14 cellular contexts compared by ENCODE assay signal in the genomic region with DNA sequence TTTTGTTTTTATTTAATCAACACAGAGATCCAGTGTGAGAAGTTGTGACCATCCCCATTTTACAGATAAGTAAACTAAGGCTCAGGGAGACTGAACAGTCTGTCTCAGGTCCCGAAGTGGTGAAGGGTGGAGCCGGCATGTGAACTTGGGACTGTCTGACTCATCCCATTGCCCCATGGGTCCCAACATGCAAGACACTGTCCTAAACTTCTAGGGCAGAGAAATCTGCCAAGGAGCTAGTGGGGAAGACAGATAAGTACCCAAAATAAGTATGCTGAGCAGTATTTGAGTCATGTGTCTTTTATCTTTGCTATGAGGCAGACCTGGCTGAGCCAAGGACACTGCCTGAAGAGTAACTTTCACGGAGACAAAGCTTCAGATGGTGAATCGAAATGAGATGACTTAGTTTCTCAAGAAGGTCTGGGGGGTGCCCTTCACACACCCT.
DNase-seq lines count a peak whose midpoint lies in the region; ATAC-seq, FAIRE-seq and TF ChIP-seq lines count a peak whose summit lies in the region.
"Had no signal": no experiment of that assay in that cellular context is flagged by ENCODE, and none has a peak within 500 bp of the region (broad histone marks: within the 10 kb centered on the region; RNA-seq: fewer than 3 reads in every experiment).

No MANE protein-coding gene starts in this region.

- 26% methylated on average over 4 of the region's 4 CpGs for WGBS in A549 (ENCODE audit: missing lambda C conversion rate)
- WGBS in HepG2 (ENCODE audit: low lambda C conversion rate) = 80% methylated on average over 4 of the region's 4 CpGs

- H3K4me1 ChIP-seq in A549 (peaks cover 98% of the 10 kb centered on the region), HepG2 (ENCODE audit: insufficient read depth, low read length) (peaks cover 94% of the 10 kb centered on the region)

- H3K36me3 ChIP-seq in bronchial epithelial cell (ENCODE audit: control insufficient read depth, insufficient read depth, low read length) (peaks cover 2% of the 10 kb centered on the region), HepG2 (replicated peaks in 1 of 2; ENCODE audit: control insufficient read depth in 1 of 2, insufficient read depth in 2 of 2, low read length in 2 of 2) (peaks cover 16 to 58% of the 10 kb centered on the region in 2 experiments)

- H3K4me2 ChIP-seq in A549 (peak overlapping the region; percentile 80), HepG2 (ENCODE audit: low read depth, low read length) (no peak overlapping the region)

- H3K27ac ChIP-seq in A549 (peak overlapping the region; percentile 74 to 85), HepG2 (ENCODE audit: extremely low read length, insufficient read depth, low read length) (no peak overlapping the region)

- FAIRE-seq in A549 (lab: Jason Lieb, UNC) (no peak), bronchial epithelial cell (lab: Jason Lieb, UNC) (no peak), HepG2 (lab: Jason Lieb, UNC) (no peak)
- FAIRE-seq: H1 had no signal

- TF ChIP-seq EP300 in A549 (IDR thresholded peaks at IDR 0.05) (no peak), HepG2 (IDR thresholded peaks at IDR 0.05; ENCODE audit: low read depth in 2 of 2, low read length in 2 of 2) (no peak), HepG2 (CRISPR knock-in tag; IDR thresholded peaks at IDR 0.05; ENCODE audit: borderline replicate concordance) (no peak)

- H3K4me3 ChIP-seq in A549 (no peak overlapping the region), bronchial epithelial cell (ENCODE audit: low read depth, low read length) (no peak overlapping the region), HepG2 (replicated peaks in 1 of 3; ENCODE audit: insufficient read depth in 1 of 3, low read depth in 2 of 3, low read length in 3 of 3) (no peak overlapping the region)

- peak; percentile 60 to 73 for DNase-seq in A549 (ENCODE audit: low read depth in 1 of 2, low spot score in 1 of 2)
- DNase-seq in M059J (ENCODE audit: low read depth) = peak; percentile 61
- DNase-seq in bronchial epithelial cell (ENCODE audit: low read depth) = peak; percentile 84
- DNase-seq in HepG2 (ENCODE audit: low spot score) = peak; percentile 24
- DNase-seq in COLO829 (ENCODE audit: low spot score) = no peak
- no peak for DNase-seq in effector CD4-positive, alpha-beta T cell
- no peak for DNase-seq in DMS 273 (lab: John Stamatoyannopoulos, UW; ENCODE audit: unreplicated experiment)
- no peak for DNase-seq in stimulated activated CD4-positive, alpha-beta T cell treated with anti-CD3 and anti-CD28 coated beads, Interleukin-4, amount 100 ng/mL, for 4 hours
- DNase-seq: AML-193, mesendoderm, NCI-H1092 treated with DMSO at 0.1 percent for 48 hours, NCI-H69, right cardiac atrium had no signal

- no peaks in the 10 kb centered on the region for H3K27me3 ChIP-seq in bronchial epithelial cell (ENCODE audit: control insufficient read depth, insufficient read depth, low read length)
- no peaks in the 10 kb centered on the region for H3K27me3 ChIP-seq in HepG2 (ENCODE audit: control insufficient read depth in 1 of 2, insufficient read depth in 2 of 2, low read length in 2 of 2)

- TF ChIP-seq RAD21 in A549 (conservative IDR thresholded peaks at IDR 0.05 in 1 of 2, IDR thresholded peaks at IDR 0.05 in 1 of 2) = no peak
- TF ChIP-seq RAD21 in HepG2 (CRISPR knock-in tag; IDR thresholded peaks at IDR 0.05) = no peak

- H3K9me3 ChIP-seq in A549 (no peaks in the 10 kb centered on the region), HepG2 (ENCODE audit: low read length) (no peaks in the 10 kb centered on the region)

- intact Hi-C loops in HepG2 (cut with micrococcal nuclease; ENCODE audit: unreplicated experiment) = loop anchor here (5.0 kb wide), 3 partner anchors 39 to 79 kb away; no protein-coding TSS in a partner anchor

- H3K9ac ChIP-seq in HepG2 (ENCODE audit: insufficient read depth, low read depth, low read length) = no peak overlapping the region

- TF ChIP-seq POLR2A in A549 (IDR thresholded peaks at IDR 0.05; ENCODE audit: low read length) = no peak
- TF ChIP-seq POLR2A in HepG2 (IDR thresholded peaks at IDR 0.05; ENCODE audit: insufficient read depth in 1 of 2, low read depth in 2 of 2, low read length in 2 of 2) = no peak

- no TSS peak for BruUV-seq in HepG2 (replicated peaks; lab: Mats Ljungman, UMichigan)

- no peak overlapping the region for H2AFZ ChIP-seq in HepG2 (ENCODE audit: low read length)

- in situ Hi-C loops in HepG2 (cut with HindIII; ENCODE audit: extremely low pct_ligation_motif_present, low pct_unique_long_range_greater_than_20kb) = no loop called here

- CTCF ChIA-PET in A549 (lab: Yijun Ruan, JAX) (interaction anchor here (0.8 to 4.1 kb wide), 12 partner anchors 9 to 120 kb away, joined by 3 to 13 read pairs (median 4); no protein-coding TSS in a partner anchor), HepG2 (lab: Yijun Ruan, JAX; ENCODE audit: low intra/inter-chr PET ratio, low total read pairs) (no interaction called here)

- H3K79me2 ChIP-seq in HepG2 (ENCODE audit: insufficient read depth, low read length) = peaks cover 20% of the 10 kb centered on the region

- TF ChIP-seq CTCF in A549 (IDR thresholded peaks at IDR 0.05) = no peak
- TF ChIP-seq CTCF in bronchial epithelial cell (IDR thresholded peaks at IDR 0.05; ENCODE audit: insufficient read depth, low read length, severe bottlenecking) = no peak
- no peak for TF ChIP-seq CTCF in HepG2 (CRISPR knock-in tag; IDR thresholded peaks at IDR 0.05)

- peaks cover 74% of the 10 kb centered on the region for H4K20me1 ChIP-seq in HepG2 (ENCODE audit: insufficient read depth, low read length)

- peak in 1 of 2 experiments; percentile 18; a peak in 3 of 6 replicates for ATAC-seq in A549
- no peak for ATAC-seq in HepG2

- POLR2A ChIA-PET in A549 (lab: Yijun Ruan, JAX) (no interaction called here), HepG2 (lab: Yijun Ruan, JAX) (interaction anchor here (1.5 kb wide), 1 partner anchor 79 kb away, joined by 8 read pairs; no protein-coding TSS in a partner anchor)

TF ChIP-seq in A549, 52 proteins besides CTCF, POLR2A, EP300 and RAD21:
- TF ChIP-seq FOSL2 (IDR thresholded peaks at IDR 0.05) = peak; percentile 33; the same call in 1 of the 2 replicates
- TF ChIP-seq FOSL2 (CRISPR knock-in tag; IDR thresholded peaks at IDR 0.05) = peak; percentile 42
- peak; percentile 93; the same call in 1 of the 2 replicates for TF ChIP-seq RCOR1 (IDR thresholded peaks at IDR 0.05; ENCODE audit: low read depth, low read length)
- TF ChIP-seq MAZ (IDR thresholded peaks at IDR 0.05; ENCODE audit: borderline replicate concordance, low read depth, low read length) = no peak
- TF ChIP-seq HOXB13 (CRISPR knock-in tag; IDR thresholded peaks at IDR 0.05; ENCODE audit: low read depth) = no peak
- peak; percentile 70; the same call in 1 of the 2 replicates for TF ChIP-seq KDM1A (IDR thresholded peaks at IDR 0.05; ENCODE audit: low read depth)
- TF ChIP-seq, protein P1, sequence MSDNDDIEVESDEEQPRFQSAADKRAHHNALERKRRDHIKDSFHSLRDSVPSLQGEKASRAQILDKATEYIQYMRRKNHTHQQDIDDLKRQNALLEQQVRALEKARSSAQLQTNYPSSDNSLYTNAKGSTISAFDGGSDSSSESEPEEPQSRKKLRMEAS (IDR thresholded peaks at IDR 0.05) = peak; percentile 58
- 0 out of 5 replicates have a peak, but pooled peaks of 1 of the 2 experiments have one; percentile 5 for TF ChIP-seq JUN (IDR thresholded peaks at IDR 0.05)
- TF ChIP-seq JUNB (IDR thresholded peaks at IDR 0.05) = peak; percentile 43; the same call in 1 of the 2 replicates

TF ChIP-seq in HepG2, 621 proteins besides CTCF, POLR2A, EP300 and RAD21 (continues in another document):
- TF ChIP-seq FOSL2 (CRISPR knock-in tag; IDR thresholded peaks at IDR 0.05) (peak; percentile 87), ZFP36L1 (CRISPR knock-in tag; IDR thresholded peaks at IDR 0.05) (no peak), IRF2 (CRISPR knock-in tag; IDR thresholded peaks at IDR 0.05) (no peak), ZMYM3 (CRISPR knock-in tag; IDR thresholded peaks at IDR 0.05) (peak; percentile 90), ZNF629 (CRISPR knock-in tag; conservative IDR thresholded peaks at IDR 0.05) (peak; percentile 97), CHD4 (IDR thresholded peaks at IDR 0.05; ENCODE audit: borderline replicate concordance, low read length) (peak; percentile 88; the same call in 1 of the 2 replicates), RCOR2 (CRISPR knock-in tag; IDR thresholded peaks at IDR 0.05) (peak; percentile 58; the same call in 1 of the 2 replicates), KDM1A (CRISPR knock-in tag; IDR thresholded peaks at IDR 0.05) (peak; percentile 69; the same call in 1 of the 2 replicates), SP5 (CRISPR knock-in tag; IDR thresholded peaks at IDR 0.05; ENCODE audit: borderline replicate concordance, low read depth) (peak; percentile 47; the same call in 1 of the 2 replicates), CCDC6 (CRISPR knock-in tag; IDR thresholded peaks at IDR 0.05) (no peak), ZMYM2 (CRISPR knock-in tag; IDR thresholded peaks at IDR 0.05) (peak; percentile 55; the same call in 1 of the 2 replicates)
- TF ChIP-seq, protein P2, sequence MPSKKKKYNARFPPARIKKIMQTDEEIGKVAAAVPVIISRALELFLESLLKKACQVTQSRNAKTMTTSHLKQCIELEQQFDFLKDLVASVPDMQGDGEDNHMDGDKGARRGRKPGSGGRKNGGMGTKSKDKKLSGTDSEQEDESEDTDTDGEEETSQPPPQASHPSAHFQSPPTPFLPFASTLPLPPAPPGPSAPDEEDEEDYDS (CRISPR knock-in tag; IDR thresholded peaks at IDR 0.05) = no peak

Comparison
In these comparisons a context has a peak if more than half of its experiments do, and no peak if none do; other contexts are left out.
1. DNase-seq: peak in A549 (2 of 2), M059J (single experiment), bronchial epithelial cell (single experiment) and HepG2 (single experiment); none in COLO829 (single experiment), effector CD4-positive, alpha-beta T cell (single experiment), DMS 273 (single experiment) and stimulated activated CD4-positive, alpha-beta T cell treated with anti-CD3 and anti-CD28 coated beads, Interleukin-4, amount 100 ng/mL, for 4 hours (0 of 2).